Comparison of ENCODE assay signal across 24 cellular contexts in genomic region chr18:41324020-41324791, GRCh38.
DNase-seq lines count a peak whose midpoint lies in the region; ATAC-seq, FAIRE-seq and TF ChIP-seq lines count a peak whose summit lies in the region.
"Had no signal": no experiment of that assay in that cellular context is flagged by ENCODE, and none has a peak within 500 bp of the region (broad histone marks: within the 10 kb centered on the region; RNA-seq: fewer than 3 reads in every experiment).

No MANE protein-coding gene starts in this region.

- H3K9me3 ChIP-seq in trophoblast cell (ENCODE audit: insufficient read depth, low read depth, low read length), result peaks cover 2% of the 10 kb centered on the region

- H3K27ac ChIP-seq in epithelial cell of prostate, result peak overlapping the region; percentile 96
- H3K27ac ChIP-seq in trophoblast cell (ENCODE audit: low read depth, low read length), result peak overlapping the region; percentile 21
- H3K27ac ChIP-seq: KMS-11, left lung had no signal

- H3K23ac ChIP-seq in trophoblast cell (ENCODE audit: low read length), result no peak overlapping the region

- H2BK12ac ChIP-seq in trophoblast cell (ENCODE audit: low read length), result no peak overlapping the region

- H3K36me3 ChIP-seq in trophoblast cell (ENCODE audit: control insufficient read depth in 1 of 2, insufficient read depth in 2 of 2, low read length in 2 of 2), result no peaks in the 10 kb centered on the region
- H3K36me3 ChIP-seq: left lung had no signal

- no peak overlapping the region for H2AK5ac ChIP-seq in trophoblast cell (ENCODE audit: low read length)

- no peak for ATAC-seq in HG02798 (IDR thresholded peaks at IDR 0.05; ENCODE audit: poor library complexity, unreplicated experiment)
- ATAC-seq: left lung, WTC11 had no signal

- no CpG with 5 or more reads among the region's 2 CpGs for WGBS in trophoblast cell (ENCODE audit: extremely low coverage, insufficient coverage, insufficient read length)

- no peak overlapping the region for H4K8ac ChIP-seq in trophoblast cell (ENCODE audit: low read depth, low read length)

- no peak for DNase-seq in D721Med (ENCODE audit: insufficient read length, low spot score)
- peak; percentile 77 for DNase-seq in NCI-H526 treated with DMSO at 0.1 percent for 48 hours (lab: John Stamatoyannopoulos, UW)
- DNase-seq in epithelial cell of prostate (ENCODE audit: low read depth, low spot score), result no peak
- peak; percentile 71 to 78 for DNase-seq in trophoblast cell
- DNase-seq in HCEC 1CT, result no peak
- no peak for DNase-seq in OCI-M2 (lab: John Stamatoyannopoulos, UW; ENCODE audit: unreplicated experiment)
- DNase-seq: activated naive CD4-positive, alpha-beta T cell treated with anti-CD3 and anti-CD28 coated beads, Interleukin-2, amount 50 U/mL, for 16 hours; CD4-positive, CD25-positive, alpha-beta regulatory T cell; endodermal cell; head of caudate nucleus; left lung; MV-4-11; naive B cell; NCI-H524 treated with DMSO at 0.1 percent for 48 hours; small intestine; stimulated activated CD4-positive, alpha-beta T cell treated with anti-CD3 and anti-CD28 coated beads, Interleukin-2, amount 100 ng/mL, for 24 hours; substantia nigra; T-helper 9 cell had no signal

- no peak overlapping the region for H2BK120ac ChIP-seq in trophoblast cell (ENCODE audit: insufficient read depth, low read length, poor library complexity)

- H3K4me3 ChIP-seq in trophoblast cell (ENCODE audit: low read depth, low read length), result no peak overlapping the region
- H3K4me3 ChIP-seq: left lung had no signal

- FAIRE-seq in D721Med (lab: Jason Lieb, UNC), result peak; percentile 48
- FAIRE-seq: G401.6, GM18507, small intestine, urothelium cell line had no signal

- peaks cover 0 to 7% of the 10 kb centered on the region in 2 experiments for H3K4me1 ChIP-seq in trophoblast cell (ENCODE audit: control insufficient read depth in 1 of 2, insufficient read depth in 2 of 2, low read length in 2 of 2)
- H3K4me1 ChIP-seq: left lung had no signal

- no peak overlapping the region for H3K4ac ChIP-seq in trophoblast cell (ENCODE audit: low read depth, low read length)

- no peaks in the 10 kb centered on the region for H3K27me3 ChIP-seq in trophoblast cell (ENCODE audit: insufficient read depth, low read length)
- H3K27me3 ChIP-seq: left lung had no signal

- H3K9ac ChIP-seq in trophoblast cell (ENCODE audit: low read length), result no peak overlapping the region
- H3K9ac ChIP-seq: KMS-11 had no signal

- no peak overlapping the region for H4K12ac ChIP-seq in trophoblast cell (ENCODE audit: low read depth, low read length)

- H4K91ac ChIP-seq in trophoblast cell (ENCODE audit: low read depth, low read length), result no peak overlapping the region

- TF ChIP-seq CTCF in D721Med (IDR thresholded peaks at IDR 0.05; ENCODE audit: insufficient read depth, missing control alignments), result no peak

- no peak overlapping the region for H2AFZ ChIP-seq in trophoblast cell (ENCODE audit: insufficient read depth, low read length, poor library complexity)

- no peaks in the 10 kb centered on the region for H3K79me2 ChIP-seq in trophoblast cell (ENCODE audit: control insufficient read depth, insufficient read depth, low read length, poor library complexity)

- H3K4me2 ChIP-seq in trophoblast cell (ENCODE audit: low read length), result no peak overlapping the region
- H3K4me2 ChIP-seq: KMS-11 had no signal

- peaks cover 4% of the 10 kb centered on the region for H3K79me1 ChIP-seq in trophoblast cell (ENCODE audit: low read length)

- H2BK5ac ChIP-seq in trophoblast cell (ENCODE audit: low read depth, low read length, poor library complexity), result no peak overlapping the region

- no peak overlapping the region for H3K18ac ChIP-seq in trophoblast cell (ENCODE audit: low read length)

- H3K14ac ChIP-seq in trophoblast cell (ENCODE audit: low read length), result no peak overlapping the region

Comparison
In these comparisons a context has a peak if more than half of its experiments do, and no peak if none do; other contexts are left out.
1. DNase-seq: peak in NCI-H526 treated with DMSO at 0.1 percent for 48 hours (single experiment) and trophoblast cell (2 of 2); none in D721Med (single experiment), epithelial cell of prostate (single experiment), HCEC 1CT (single experiment) and OCI-M2 (single experiment).